ENCODE assay signal across 8 cellular contexts in the genomic region with DNA sequence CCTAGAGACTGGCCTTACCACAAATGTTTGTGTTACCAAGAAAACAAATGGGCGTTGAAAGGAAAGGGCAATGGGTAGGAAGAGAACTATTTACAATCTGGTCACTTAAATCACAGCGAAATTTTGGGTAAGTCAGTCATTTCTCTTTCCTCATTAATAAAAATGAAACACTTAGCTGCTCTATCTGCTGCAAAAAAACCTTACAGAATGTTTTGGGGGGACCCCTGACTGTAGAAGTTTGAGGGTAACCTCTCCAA. TPM values are rescaled to one million over a fixed set of nuclear protein-coding genes. Genes with fewer than 3 reads are reported as not detected.
DNase-seq lines count a peak whose midpoint lies in the region; ATAC-seq and TF ChIP-seq lines count a peak whose summit lies in the region.

No MANE protein-coding gene starts in this region.

- H3K36me3 ChIP-seq in CD8-positive, alpha-beta T cell (ENCODE audit: insufficient read depth, low read length) = no peaks in the 10 kb centered on the region
- peaks cover 55% of the 10 kb centered on the region for H3K36me3 ChIP-seq in NT2/D1 (ENCODE audit: insufficient read depth, insufficient read length, low read length)
- H3K36me3 ChIP-seq in endocrine pancreas (ENCODE audit: control insufficient read depth, insufficient read depth, low read length) = no peaks in the 10 kb centered on the region
- H3K36me3 ChIP-seq in osteoblast (ENCODE audit: insufficient read depth, low read length) = peaks cover 7% of the 10 kb centered on the region

- H3K27me3 ChIP-seq in CD8-positive, alpha-beta T cell (ENCODE audit: insufficient read depth, low read length) = no peaks in the 10 kb centered on the region
- H3K27me3 ChIP-seq in NT2/D1 (ENCODE audit: insufficient read depth, insufficient read length) (no peaks in the 10 kb centered on the region), endocrine pancreas (ENCODE audit: control insufficient read depth, insufficient read depth, low read length) (no peaks in the 10 kb centered on the region), osteoblast (ENCODE audit: insufficient read depth, low read length) (no peaks in the 10 kb centered on the region)

- CTCF ChIA-PET in CD8-positive, alpha-beta T cell (lab: Charles Lee) = interaction anchor here (1.0 to 3.2 kb wide), 2 partner anchors 11 to 30 kb away, joined by 3 to 17 read pairs; no protein-coding TSS in a partner anchor

- H2AFZ ChIP-seq in osteoblast (ENCODE audit: low read length) = peak overlapping the region; percentile 82

- peaks cover 5% of the 10 kb centered on the region for H3K36me3 Mint-ChIP-seq in CD8-positive, alpha-beta T cell

- H3K4me2 ChIP-seq in osteoblast (ENCODE audit: insufficient read depth, low read length) = peak overlapping the region; percentile 87

- no peaks in the 10 kb centered on the region for H3K9me3 Mint-ChIP-seq in CD8-positive, alpha-beta T cell

- peak overlapping the region; percentile 73 for H3K27ac ChIP-seq in CD8-positive, alpha-beta T cell (ENCODE audit: low read depth, low read length)
- peak overlapping the region; percentile 86 for H3K27ac ChIP-seq in osteoblast (ENCODE audit: low read depth, low read length)

- DNase-seq in CD8-positive, alpha-beta T cell = no peak
- no peak for DNase-seq in NT2/D1 (ENCODE audit: low read depth, low spot score)
- no peak for DNase-seq in osteoblast (ENCODE audit: insufficient read length, low spot score, missing footprints)
- DNase-seq in cerebellum (ENCODE audit: low spot score) = no peak
- DNase-seq in amniotic stem cell (lab: John Stamatoyannopoulos, UW) = no peak

- no peaks in the 10 kb centered on the region for H3K27me3 Mint-ChIP-seq in CD8-positive, alpha-beta T cell (ENCODE audit: low read depth)

- H3K4me3 Mint-ChIP-seq in CD8-positive, alpha-beta T cell = peak overlapping the region; percentile 87

- peaks cover 23% of the 10 kb centered on the region for H4K20me1 ChIP-seq in osteoblast (ENCODE audit: insufficient read depth, low read length)

- ATAC-seq in CD8-positive, alpha-beta T cell = no peak
- ATAC-seq in HG03378 (IDR thresholded peaks at IDR 0.05; ENCODE audit: unreplicated experiment) (no peak), HG03520 (IDR thresholded peaks at IDR 0.05; ENCODE audit: unreplicated experiment) (no peak)

- H3K4me1 ChIP-seq in CD8-positive, alpha-beta T cell (ENCODE audit: insufficient read depth, low read length) = peaks cover 49% of the 10 kb centered on the region
- H3K4me1 ChIP-seq in NT2/D1 (ENCODE audit: insufficient read depth, insufficient read length) (peaks cover 8% of the 10 kb centered on the region), endocrine pancreas (ENCODE audit: control insufficient read depth, insufficient read depth, low read length) (peaks cover 15% of the 10 kb centered on the region), osteoblast (ENCODE audit: insufficient read depth, low read length) (peaks cover 44% of the 10 kb centered on the region)

- H3K9me3 ChIP-seq in CD8-positive, alpha-beta T cell (ENCODE audit: low read length) = no peaks in the 10 kb centered on the region
- H3K9me3 ChIP-seq in NT2/D1 (ENCODE audit: insufficient read depth, low read length) (no peaks in the 10 kb centered on the region), endocrine pancreas (ENCODE audit: control insufficient read depth, low read length) (no peaks in the 10 kb centered on the region), osteoblast (ENCODE audit: low read depth, low read length) (no peaks in the 10 kb centered on the region)

- H3K4me1 Mint-ChIP-seq in CD8-positive, alpha-beta T cell (ENCODE audit: low read depth) = peaks cover 61% of the 10 kb centered on the region

- H3K27ac Mint-ChIP-seq in CD8-positive, alpha-beta T cell = peak overlapping the region; percentile 81

- peak overlapping the region; percentile 95 for H3K9ac ChIP-seq in NT2/D1 (ENCODE audit: insufficient read length, low read depth)
- peak overlapping the region; percentile 65 for H3K9ac ChIP-seq in endocrine pancreas (ENCODE audit: control insufficient read depth, insufficient read depth, low read length)

- POLR2A ChIA-PET in CD8-positive, alpha-beta T cell (lab: Charles Lee) = interaction anchor here (0.7 to 1.8 kb wide), 9 partner anchors 12 to 90 kb away, joined by 3 to 7 read pairs (median 4); partner anchors contain the start of genes EDC4, PSMB10, RANBP10 and TSNAXIP1

- H3K79me2 ChIP-seq in osteoblast (ENCODE audit: insufficient read depth, low read length) = peaks cover 74% of the 10 kb centered on the region

- intact Hi-C loops in CD8-positive, alpha-beta T cell (cut with DNase I, micrococcal nuclease) = loop anchor here (1.0 to 10.0 kb wide), 11 partner anchors 13 to 621 kb away; partner anchors contain the start of genes PSKH1 (in 2 of the 2), RANBP10 (in 2 of the 2), TSNAXIP1 (in 2 of the 2) and ACD (in 1 of the 2)

- H3K4me3 ChIP-seq in CD8-positive, alpha-beta T cell (ENCODE audit: low read depth, low read length) = peak overlapping the region; percentile 97
- peak overlapping the region; percentile 94 for H3K4me3 ChIP-seq in NT2/D1 (ENCODE audit: insufficient read length, low read depth)
- peak overlapping the region; percentile 52 for H3K4me3 ChIP-seq in endocrine pancreas (ENCODE audit: control insufficient read depth, insufficient read depth, low read length)
- H3K4me3 ChIP-seq in osteoblast (ENCODE audit: insufficient read depth, low read length) = peak overlapping the region; percentile 98

- TF ChIP-seq CTCF in CD8-positive, alpha-beta T cell (IDR thresholded peaks at IDR 0.05) = no peak
- TF ChIP-seq CTCF in osteoblast (IDR thresholded peaks at IDR 0.05; ENCODE audit: extremely low read depth, low read depth, low read length) = no peak

RNA-seq across cellular contexts. Expression of gene NUTF2, which starts 0.7 kb away (rescaled TPM):
- total RNA-seq in CD8-positive, alpha-beta T cell = 10 to 100 TPM; 23.6 to 23.7 TPM
- total RNA-seq in osteoblast (203 TPM in 2 replicates), cerebellum (83.3 TPM)

RNA-seq across cellular contexts. Expression of gene CENPT, which starts 1.5 kb away (rescaled TPM):
- total RNA-seq in CD8-positive, alpha-beta T cell = 10 to 100 TPM; 67.7 to 72.3 TPM
- 24.2 and 25.6 TPM in 2 replicates for total RNA-seq in osteoblast
- 25.0 TPM for total RNA-seq in cerebellum

RNA-seq across cellular contexts. Expression of gene THAP11, which starts 3.9 kb away (rescaled TPM):
- total RNA-seq in CD8-positive, alpha-beta T cell = 10 to 100 TPM; 25.1 to 26.0 TPM
- total RNA-seq in osteoblast = 23.6 and 25.7 TPM in 2 replicates
- 17.4 TPM for total RNA-seq in cerebellum

RNA-seq across cellular contexts. Expression of gene EDC4, which starts 26.9 kb away (rescaled TPM):
- total RNA-seq in CD8-positive, alpha-beta T cell = 100 to 1,000 TPM; 154 to 169 TPM
- total RNA-seq in osteoblast (45.7 and 60.8 TPM in 2 replicates), cerebellum (38.7 TPM)

RNA-seq across cellular contexts. Expression of gene NRN1L, which starts 38.7 kb away (rescaled TPM):
- total RNA-seq in CD8-positive, alpha-beta T cell = 1 to 10 TPM in 1 of 2 experiments, under 1 TPM in 1; 0.90 to 1.4 TPM
- total RNA-seq in osteoblast (0.29 TPM in 1 of 2 replicates, not detected in the other), cerebellum (not detected)
